9 cellular contexts compared by ENCODE assay signal in genomic region chr10:68334672-68335467, GRCh38. TPM values are rescaled to one million over a fixed set of nuclear protein-coding genes. Genes with fewer than 3 reads are reported as not detected.
DNase-seq lines count a peak whose midpoint lies in the region; ATAC-seq and TF ChIP-seq lines count a peak whose summit lies in the region.
"Had no signal": no experiment of that assay in that cellular context is flagged by ENCODE, and none has a peak within 500 bp of the region (broad histone marks: within the 10 kb centered on the region; RNA-seq: fewer than 3 reads in every experiment).

No MANE protein-coding gene starts in this region.

- ATAC-seq in gastrocnemius medialis: no peak
- no peak for ATAC-seq in HG03571 (IDR thresholded peaks at IDR 0.05; ENCODE audit: unreplicated experiment)
- no peak for ATAC-seq in HG02759 (IDR thresholded peaks at IDR 0.05; ENCODE audit: unreplicated experiment)

- DNase-seq in SK-N-MC (ENCODE audit: low read depth, low spot score): no peak
- no peak for DNase-seq in fibroblast of mammary gland (ENCODE audit: low read depth)
- DNase-seq in gastrocnemius medialis: no peak
- no peak for DNase-seq in RWPE1 (ENCODE audit: low spot score)
- no peak for DNase-seq in activated CD4-positive, alpha-beta T cell treated with anti-CD3 and anti-CD28 coated beads for 1 hour
- DNase-seq: stimulated activated naive CD4-positive, alpha-beta T cell treated with Interleukin-2 at 50 U/mL for 16 hours had no signal

- CTCF ChIA-PET in RWPE1 (lab: Yijun Ruan, JAX): interaction anchor here (0.6 to 0.7 kb wide), 2 partner anchors 17 to 112 kb away, joined by 4 to 5 read pairs; no protein-coding TSS in a partner anchor

- POLR2A ChIA-PET in RWPE1 (lab: Yijun Ruan, JAX; ENCODE audit: low non-redundant PET): no interaction called here

- TF ChIP-seq POLR2A in gastrocnemius medialis (IDR thresholded peaks at IDR 0.05): no peak

- H3K9me3 ChIP-seq in SK-N-MC (ENCODE audit: low read depth, low read length): no peaks in the 10 kb centered on the region
- H3K9me3 ChIP-seq in gastrocnemius medialis: no peaks in the 10 kb centered on the region

- H3K27ac ChIP-seq in SK-N-MC (no peak overlapping the region), gastrocnemius medialis (peak overlapping the region; percentile 99 to 100 (median 100)), RWPE1 (no peak overlapping the region)

- peak overlapping the region; percentile 89; the same call in 1 of the 2 replicates for H3K4me3 ChIP-seq in GM08714 (ENCODE audit: low read length)
- H3K4me3 ChIP-seq in SK-N-MC: peak overlapping the region; percentile 80
- peak overlapping the region; percentile 91 for H3K4me3 ChIP-seq in fibroblast of mammary gland (ENCODE audit: control insufficient read depth, low read depth, low read length)
- H3K4me3 ChIP-seq in gastrocnemius medialis: peak overlapping the region; percentile 94 to 98 (median 97)

- no peaks in the 10 kb centered on the region for H3K27me3 ChIP-seq in gastrocnemius medialis

- peak overlapping the region; percentile 98 for H3K9ac ChIP-seq in SK-N-MC (ENCODE audit: insufficient read length)

- no peak for TF ChIP-seq CTCF in fibroblast of mammary gland (conservative IDR thresholded peaks at IDR 0.05; ENCODE audit: control insufficient read depth, insufficient read depth, low read depth, low read length)
- TF ChIP-seq CTCF in gastrocnemius medialis (IDR thresholded peaks at IDR 0.05 in 4 of 5, conservative IDR thresholded peaks at IDR 0.05 in 1 of 5): no peak
- TF ChIP-seq CTCF in RWPE1 (conservative IDR thresholded peaks at IDR 0.05; ENCODE audit: low read depth): no peak

- peaks cover 46% of the 10 kb centered on the region for H3K36me3 ChIP-seq in SK-N-MC (ENCODE audit: insufficient read depth, low read length)
- peaks cover 0 to 17% of the 10 kb centered on the region in 2 donors for H3K36me3 ChIP-seq in gastrocnemius medialis

- in situ Hi-C loops in gastrocnemius medialis (cut with MboI; ENCODE audit: low sequenced_read_pairs in 4 of 4): loop anchor here in 2 of 4 donors (25.0 kb wide), 2 partner anchors 273 to 448 kb away; partner anchors contain the start of gene SIRT1 (in 1 of the 2)

- intact Hi-C loops in gastrocnemius medialis (cut with DNase I; ENCODE audit: low total_unique reads): loop anchor here (5.0 to 10.0 kb wide), 4 partner anchors 72 to 670 kb away; partner anchors contain the start of genes CCAR1 and RUFY2

- peaks cover 43 to 51% of the 10 kb centered on the region in 2 donors for H3K4me1 ChIP-seq in gastrocnemius medialis

RNA-seq across cellular contexts. Expression of gene PBLD, which starts 2.1 kb away (rescaled TPM):
- total RNA-seq in gastrocnemius medialis: 1 to 10 TPM; 1.9 to 4.8 (median 3.0) TPM

RNA-seq across cellular contexts. Expression of gene HNRNPH3, which starts 3.0 kb away (rescaled TPM):
- 10 to 100 TPM; 19.7 to 51.6 (median 25.8) TPM for total RNA-seq in gastrocnemius medialis

Comparison
In these comparisons a context has a peak if more than half of its experiments do, and no peak if none do; other contexts are left out.
1. H3K27ac ChIP-seq: peak in gastrocnemius medialis (4 of 4); none in SK-N-MC (single experiment) and RWPE1 (single experiment).
2. Peak in every context shown above with its lines, with median percentiles within 50 percentile points of each other: H3K4me3 ChIP-seq.